1 cellular context compared by ENCODE assay signal in the genomic region with DNA sequence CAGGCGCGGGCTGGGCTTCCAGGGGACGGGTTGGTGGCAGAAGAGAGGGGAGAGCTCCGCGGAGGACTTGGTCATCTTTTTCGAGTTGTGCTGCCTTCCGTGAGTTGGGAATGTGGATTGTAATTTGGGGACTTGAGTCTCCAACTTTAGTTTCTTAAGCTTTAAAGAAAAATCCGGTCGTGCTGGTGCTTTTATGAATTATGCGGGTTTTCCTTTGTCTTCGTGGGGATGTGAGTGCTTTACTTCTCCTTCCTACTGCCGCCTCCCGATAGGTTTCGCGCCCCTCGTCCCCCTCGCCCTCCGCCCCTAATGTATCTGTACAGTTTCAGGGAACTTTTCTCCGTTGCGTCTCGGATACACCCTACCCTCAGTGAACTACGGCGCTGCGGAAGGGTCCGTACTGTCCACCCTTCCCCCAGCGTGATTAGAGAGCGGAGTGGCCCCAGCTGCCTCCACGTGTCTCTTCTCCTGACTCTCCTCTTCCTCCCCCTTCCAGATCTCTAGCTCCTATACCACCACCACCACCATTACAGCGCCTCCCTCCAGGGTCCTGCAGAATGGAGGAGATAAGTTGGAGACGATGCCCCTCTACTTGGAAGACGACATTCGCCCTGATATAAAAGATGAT.
TF ChIP-seq lines count a peak whose summit lies in the region.

No MANE protein-coding gene starts in this region.

TF ChIP-seq in PFSK-1, 5 proteins besides CTCF, POLR2A, EP300 and RAD21 (continued from another document):
- TF ChIP-seq, protein P1, sequence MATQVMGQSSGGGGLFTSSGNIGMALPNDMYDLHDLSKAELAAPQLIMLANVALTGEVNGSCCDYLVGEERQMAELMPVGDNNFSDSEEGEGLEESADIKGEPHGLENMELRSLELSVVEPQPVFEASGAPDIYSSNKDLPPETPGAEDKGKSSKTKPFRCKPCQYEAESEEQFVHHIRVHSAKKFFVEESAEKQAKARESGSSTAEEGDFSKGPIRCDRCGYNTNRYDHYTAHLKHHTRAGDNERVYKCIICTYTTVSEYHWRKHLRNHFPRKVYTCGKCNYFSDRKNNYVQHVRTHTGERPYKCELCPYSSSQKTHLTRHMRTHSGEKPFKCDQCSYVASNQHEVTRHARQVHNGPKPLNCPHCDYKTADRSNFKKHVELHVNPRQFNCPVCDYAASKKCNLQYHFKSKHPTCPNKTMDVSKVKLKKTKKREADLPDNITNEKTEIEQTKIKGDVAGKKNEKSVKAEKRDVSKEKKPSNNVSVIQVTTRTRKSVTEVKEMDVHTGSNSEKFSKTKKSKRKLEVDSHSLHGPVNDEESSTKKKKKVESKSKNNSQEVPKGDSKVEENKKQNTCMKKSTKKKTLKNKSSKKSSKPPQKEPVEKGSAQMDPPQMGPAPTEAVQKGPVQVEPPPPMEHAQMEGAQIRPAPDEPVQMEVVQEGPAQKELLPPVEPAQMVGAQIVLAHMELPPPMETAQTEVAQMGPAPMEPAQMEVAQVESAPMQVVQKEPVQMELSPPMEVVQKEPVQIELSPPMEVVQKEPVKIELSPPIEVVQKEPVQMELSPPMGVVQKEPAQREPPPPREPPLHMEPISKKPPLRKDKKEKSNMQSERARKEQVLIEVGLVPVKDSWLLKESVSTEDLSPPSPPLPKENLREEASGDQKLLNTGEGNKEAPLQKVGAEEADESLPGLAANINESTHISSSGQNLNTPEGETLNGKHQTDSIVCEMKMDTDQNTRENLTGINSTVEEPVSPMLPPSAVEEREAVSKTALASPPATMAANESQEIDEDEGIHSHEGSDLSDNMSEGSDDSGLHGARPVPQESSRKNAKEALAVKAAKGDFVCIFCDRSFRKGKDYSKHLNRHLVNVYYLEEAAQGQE (IDR thresholded peaks at IDR 0.05; ENCODE audit: insufficient read depth in 1 of 2, low read depth in 2 of 2, low read length in 2 of 2), result 0 out of 4 replicates have a peak, but pooled peaks of 1 of the 2 experiments have one; percentile 12
- TF ChIP-seq SIN3A (IDR thresholded peaks at IDR 0.05; ENCODE audit: borderline replicate concordance, insufficient read depth, low read length), result 0 out of 2 replicates have a peak, but pooled peaks have one; percentile 19
